In the genomic region with DNA sequence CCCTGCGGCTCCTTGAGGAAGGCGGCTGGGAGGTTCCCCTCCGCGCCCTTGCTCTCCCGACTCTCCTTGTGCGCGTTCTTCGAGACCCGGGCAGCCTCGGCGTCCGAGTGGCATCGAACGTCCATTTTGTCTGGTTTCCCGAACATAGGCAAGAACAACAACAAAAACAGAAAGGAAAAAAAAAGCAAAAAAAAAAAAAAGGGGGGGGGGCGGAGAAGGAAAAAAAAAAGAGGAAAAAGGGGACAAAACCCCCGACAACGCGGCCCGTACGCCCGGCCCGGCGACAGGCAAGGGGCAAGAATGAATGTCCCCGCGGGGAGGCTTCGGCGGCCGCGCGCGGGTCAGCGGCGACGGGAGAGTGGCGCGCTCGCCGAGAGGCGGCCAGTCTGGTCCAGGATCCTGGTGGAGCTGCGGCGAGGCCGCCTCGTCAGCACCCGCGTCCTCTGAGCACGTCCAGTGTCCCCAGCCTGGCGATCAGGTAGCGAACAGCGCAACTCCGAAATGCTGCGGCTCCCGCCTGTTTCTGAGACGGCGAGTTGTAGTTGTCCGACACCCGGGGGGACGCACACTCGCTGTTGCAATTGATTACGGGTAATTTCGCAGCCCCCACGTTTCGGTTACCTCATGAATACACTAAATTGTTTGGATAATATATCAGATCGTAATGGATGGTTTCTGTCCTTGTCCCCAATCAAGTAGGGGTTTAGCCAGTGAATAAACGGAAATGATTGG, we compare ENCODE assay signal across 9 cellular contexts. TPM values are rescaled to one million over a fixed set of nuclear protein-coding genes. Genes with fewer than 3 reads are reported as not detected.
DNase-seq lines count a peak whose midpoint lies in the region; ATAC-seq and TF ChIP-seq lines count a peak whose summit lies in the region.
"Had no signal": no experiment of that assay in that cellular context is flagged by ENCODE, and none has a peak within 500 bp of the region (broad histone marks: within the 10 kb centered on the region; RNA-seq: fewer than 3 reads in every experiment).

TSS of gene VAX1 (minus strand) at position 360 of the 732 bp plus-strand sequence. CDS start at position 146, 214 bp downstream.

- H4K20me1 ChIP-seq in mammary epithelial cell (ENCODE audit: insufficient read depth, low read length) = peaks cover 1% of the 10 kb centered on the region

- H4K5ac ChIP-seq in mesendoderm (ENCODE audit: low read length) = no peak within 1 kb of the TSS

- peaks cover 53 to 99% (median 98%) of the 10 kb centered on the region in 7 donors for H3K27me3 ChIP-seq in heart right ventricle
- H3K27me3 ChIP-seq in mammary epithelial cell (ENCODE audit: insufficient read depth, low read length) = peaks cover 70% of the 10 kb centered on the region
- peaks cover 49% of the 10 kb centered on the region for H3K27me3 ChIP-seq in mesendoderm (ENCODE audit: insufficient read depth, low read length, poor library complexity)

- peak within 1 kb of the TSS; percentile 64 for H2AFZ ChIP-seq in mammary epithelial cell (ENCODE audit: low read depth, low read length)

- no peaks in the 10 kb centered on the region for H3K79me2 ChIP-seq in mammary epithelial cell (ENCODE audit: insufficient read depth, low read length)
- no peaks in the 10 kb centered on the region for H3K79me2 ChIP-seq in mesendoderm (ENCODE audit: control insufficient read depth, insufficient read depth, low read length)

- H3K4ac ChIP-seq in mesendoderm (ENCODE audit: low read depth, low read length) = no peak within 1 kb of the TSS

- H2BK5ac ChIP-seq in mesendoderm (ENCODE audit: low read length) = no peak within 1 kb of the TSS

- 2% methylated on average over 64 of the region's 65 CpGs for WGBS in heart right ventricle, 2 donors
- WGBS in mammary epithelial cell (ENCODE audit: low coverage, missing lambda C conversion rate) = 10% methylated on average over 36 of the region's 65 CpGs
- WGBS in mesendoderm (ENCODE audit: extremely low coverage, insufficient coverage, low lambda C conversion rate) = no CpG with 5 or more reads among the region's 65 CpGs
- 3% methylated on average over 64 of the region's 65 CpGs for WGBS in urinary bladder

- H3K18ac ChIP-seq in mesendoderm (ENCODE audit: low read length) = peak within 1 kb of the TSS; percentile 93

- ATAC-seq in heart right ventricle (no peak), Right ventricle myocardium inferior (no peak), omental fat pad (ENCODE audit: low FRiP score) (no peak), GM19328 (IDR thresholded peaks at IDR 0.05; ENCODE audit: unreplicated experiment) (no peak)

- H2BK15ac ChIP-seq in mesendoderm (replicated peaks; ENCODE audit: low read depth) = no peak within 1 kb of the TSS

- no peak within 1 kb of the TSS for H2AK5ac ChIP-seq in mesendoderm (ENCODE audit: low read length)

- H3K4me1 ChIP-seq in heart right ventricle = peaks cover 5 to 37% (median 32%) of the 10 kb centered on the region in 9 donors
- peaks cover 13% of the 10 kb centered on the region for H3K4me1 ChIP-seq in mammary epithelial cell (ENCODE audit: insufficient read depth, low read length)
- H3K4me1 ChIP-seq in mesendoderm (ENCODE audit: control insufficient read depth, low read depth, low read length) = peaks cover 6% of the 10 kb centered on the region
- peaks cover 2% of the 10 kb centered on the region for H3K4me1 ChIP-seq in urinary bladder (ENCODE audit: insufficient read depth)

- intact Hi-C loops in heart right ventricle (cut with DNase I) = no loop called here
- intact Hi-C loops in Right ventricle myocardium inferior (cut with DNase I) = no loop called here
- intact Hi-C loops in mammary epithelial cell (cut with micrococcal nuclease) = no loop called here

- H3K4me2 ChIP-seq in mammary epithelial cell (ENCODE audit: insufficient read depth, low read depth, low read length) = peak within 1 kb of the TSS; percentile 75
- H3K4me2 ChIP-seq in mesendoderm (ENCODE audit: low read length) = peak within 1 kb of the TSS; percentile 79

- CTCF ChIA-PET in mammary epithelial cell (lab: Charles Lee; ENCODE audit: low non-redundant PET) = no interaction called here

- H3K9me3 ChIP-seq in heart right ventricle (no peaks in the 10 kb centered on the region), mammary epithelial cell (replicated peaks; ENCODE audit: insufficient read depth, low read length) (no peaks in the 10 kb centered on the region)

- H4K8ac ChIP-seq in mesendoderm (ENCODE audit: low read depth, low read length) = no peak within 1 kb of the TSS

- H3K4me3 ChIP-seq in heart right ventricle = peak within 1 kb of the TSS; percentile 25 to 49 (median 40)
- H3K4me3 ChIP-seq in mammary epithelial cell (replicated peaks in 1 of 3; ENCODE audit: insufficient read depth in 1 of 3, low read depth in 2 of 3, low read length in 3 of 3) = peak within 1 kb of the TSS; percentile 29 to 33 (median 33)
- H3K4me3 ChIP-seq in mesendoderm (ENCODE audit: low read length) = peak within 1 kb of the TSS; percentile 23
- H3K4me3 ChIP-seq in urinary bladder (ENCODE audit: low read depth, low read length) = peak within 1 kb of the TSS; percentile 22

- DNase-seq in heart right ventricle = no peak
- DNase-seq in Right ventricle myocardium inferior (ENCODE audit: missing footprints) = no peak
- no peak for DNase-seq in mammary epithelial cell
- peak; percentile 69 for DNase-seq in mesendoderm
- DNase-seq in omental fat pad (ENCODE audit: low spot score) = no peak
- no peak for DNase-seq in cerebellar cortex (ENCODE audit: low spot score)
- DNase-seq: occipital lobe had no signal

- no peak within 1 kb of the TSS for H3K9ac ChIP-seq in mammary epithelial cell (ENCODE audit: insufficient read depth, low read length)
- peak within 1 kb of the TSS; percentile 74 for H3K9ac ChIP-seq in mesendoderm (ENCODE audit: low read length)

- H3K79me1 ChIP-seq in mesendoderm (ENCODE audit: low read length) = no peaks in the 10 kb centered on the region

- H3K36me3 ChIP-seq in heart right ventricle (no peaks in the 10 kb centered on the region), mammary epithelial cell (ENCODE audit: insufficient read depth, low read length) (no peaks in the 10 kb centered on the region), mesendoderm (ENCODE audit: control insufficient read depth, insufficient read depth, low read length) (no peaks in the 10 kb centered on the region), urinary bladder (ENCODE audit: insufficient read depth) (no peaks in the 10 kb centered on the region)

- no peak for TF ChIP-seq CTCF in heart right ventricle (IDR thresholded peaks at IDR 0.05)
- no peak for TF ChIP-seq CTCF in mammary epithelial cell (conservative IDR thresholded peaks at IDR 0.05 in 1 of 2, IDR thresholded peaks at IDR 0.05 in 1 of 2; ENCODE audit: extremely low read depth in 1 of 2, insufficient read depth in 1 of 2, low read depth in 1 of 2, low read length in 2 of 2)
- TF ChIP-seq CTCF in omental fat pad (IDR thresholded peaks at IDR 0.05) = no peak

- H3K56ac ChIP-seq in mesendoderm (ENCODE audit: low read length) = peak within 1 kb of the TSS; percentile 90

- BruUV-seq in mammary epithelial cell (replicated peaks; lab: Mats Ljungman, UMichigan) = no TSS peak

- H3K23ac ChIP-seq in mesendoderm (ENCODE audit: low read length) = peak within 1 kb of the TSS; percentile 94

- H3K27ac ChIP-seq in heart right ventricle = no peak within 1 kb of the TSS
- no peak within 1 kb of the TSS for H3K27ac ChIP-seq in mammary epithelial cell (ENCODE audit: insufficient read depth, low read depth, low read length)
- no peak within 1 kb of the TSS for H3K27ac ChIP-seq in mesendoderm (ENCODE audit: low read depth, low read length)
- H3K27ac ChIP-seq in urinary bladder (ENCODE audit: low read depth) = no peak within 1 kb of the TSS

- dilution Hi-C loops in mammary epithelial cell (cut with HindIII; ENCODE audit: low sequenced_read_pairs) = no loop called here

- in situ Hi-C loops in mammary epithelial cell (cut with MboI; ENCODE audit: low sequenced_read_pairs in 2 of 2) = no loop called here

- H2BK120ac ChIP-seq in mesendoderm (ENCODE audit: low read depth, low read length) = peak within 1 kb of the TSS; percentile 8

RNA-seq across cellular contexts. Expression of gene VAX1, which starts in this region (rescaled TPM):
- total RNA-seq in heart right ventricle (not detected), Right ventricle myocardium inferior (not detected), mammary epithelial cell (not detected), urinary bladder (not detected), omental fat pad (not detected)
- polyA plus RNA-seq in heart right ventricle (not detected), mammary epithelial cell (not detected), urinary bladder (not detected)
- not detected for polyA minus RNA-seq in mammary epithelial cell
- polyA plus RNA-seq in mesendoderm (2013, experiment 1 of 2) = 0.14 TPM
- polyA plus RNA-seq in mesendoderm (2013, experiment 2 of 2) = 0.15 TPM
